10 cellular contexts compared by ENCODE assay signal in genomic region chr1:77026640-77027039, GRCh38.
"Had no signal": no experiment of that assay in that cellular context is flagged by ENCODE, and none has a peak within 500 bp of the region (broad histone marks: within the 10 kb centered on the region; RNA-seq: fewer than 3 reads in every experiment).

No MANE protein-coding gene starts in this region.

- H3K27ac Mint-ChIP-seq: GM23338, HFFc6, IgD-negative memory B cell had no signal

- FAIRE-seq: H1, H54, HepG2, HTR-8/SVneo had no signal

- H3K9me3 ChIP-seq: HAP-1 had no signal

- H2AFZ ChIP-seq: GM23338 had no signal

- H3K4me3 ChIP-seq: GM23338, HAP-1 had no signal

- H3K4me1 Mint-ChIP-seq: IgD-negative memory B cell had no signal

- H3K4me1 ChIP-seq: HAP-1 had no signal

- H3K9me3 Mint-ChIP-seq: GM23338, HFFc6, IgD-negative memory B cell had no signal

- H3K4me3 Mint-ChIP-seq: GM23338, HFFc6, IgD-negative memory B cell had no signal

- ATAC-seq: HCT116, HepG2 had no signal

- DNase-seq: HFFc6, KG1 had no signal

- H3K27me3 Mint-ChIP-seq: IgD-negative memory B cell had no signal

- H3K36me3 Mint-ChIP-seq: IgD-negative memory B cell had no signal

- H3K36me3 ChIP-seq: HAP-1 had no signal
